ENCODE assay signal across 19 cellular contexts in genomic region chr2:169609264-169609663, GRCh38. TPM values are rescaled to one million over a fixed set of nuclear protein-coding genes. Genes with fewer than 3 reads are reported as not detected.
DNase-seq lines count a peak whose midpoint lies in the region; ATAC-seq, FAIRE-seq and TF ChIP-seq lines count a peak whose summit lies in the region.
"Had no signal": no experiment of that assay in that cellular context is flagged by ENCODE, and none has a peak within 500 bp of the region (broad histone marks: within the 10 kb centered on the region; RNA-seq: fewer than 3 reads in every experiment).

No MANE protein-coding gene starts in this region.

- H3K4me1 ChIP-seq in breast epithelium (no peaks in the 10 kb centered on the region), K562 (replicated peaks in 1 of 2; ENCODE audit: control insufficient read depth in 2 of 2, insufficient read depth in 2 of 2, low read length in 2 of 2) (no peaks in the 10 kb centered on the region)
- H3K4me1 ChIP-seq: BE2C, Caco-2 had no signal

- H3K27ac ChIP-seq in breast epithelium (no peak overlapping the region), K562 (ENCODE audit: extremely low read depth, low read depth, low read length) (no peak overlapping the region)

- TF ChIP-seq EP300 in K562 (IDR thresholded peaks at IDR 0.05; ENCODE audit: low read length), result no peak

- H4K20me1 ChIP-seq in K562 (replicated peaks; ENCODE audit: control insufficient read depth, insufficient read depth, low read length), result no peaks in the 10 kb centered on the region

- no peak overlapping the region for H2AFZ ChIP-seq in K562 (ENCODE audit: low read depth, low read length)
- H2AFZ ChIP-seq: GM23338 had no signal

- H3K27me3 ChIP-seq in breast epithelium (no peaks in the 10 kb centered on the region), K562 (ENCODE audit: control insufficient read depth in 2 of 2, insufficient read depth in 2 of 2, low read length in 2 of 2) (no peaks in the 10 kb centered on the region)
- H3K27me3 ChIP-seq: BE2C had no signal

- H3K4me3 ChIP-seq in breast epithelium, result no peak overlapping the region
- no peak overlapping the region for H3K4me3 ChIP-seq in K562
- H3K4me3 ChIP-seq: GM23338 had no signal

- no peak for FAIRE-seq in K562 (lab: Jason Lieb, UNC)
- FAIRE-seq: A204.1, H54, HTR-8/SVneo had no signal

- no peak overlapping the region for H3K4me2 ChIP-seq in K562 (ENCODE audit: insufficient read depth, low read length)
- H3K4me2 ChIP-seq: GM23338 had no signal

- H3K9ac ChIP-seq in K562 (ENCODE audit: insufficient read depth in 1 of 2, low read depth in 2 of 2, low read length in 2 of 2), result no peak overlapping the region

- DNase-seq in MCF 10A (ENCODE audit: unreplicated experiment), result no peak
- DNase-seq in breast epithelium (ENCODE audit: low spot score in 2 of 2), result no peak
- DNase-seq in K562 (ENCODE audit: extremely low read depth in 1 of 4, low spot score in 3 of 4), result no peak
- DNase-seq in left lobe of liver (ENCODE audit: low spot score), result no peak
- DNase-seq in stimulated activated effector memory CD8-positive, alpha-beta T cell treated with anti-CD3 and anti-CD28 coated beads, Interleukin-12 subunit alpha, Interleukin-12 subunit beta, amount 100 ng/mL, for 72 hours (ENCODE audit: low spot score in 2 of 2), result no peak
- no peak for DNase-seq in NAMALWA (ENCODE audit: low spot score)
- DNase-seq: ACHN; BE2C; C1 segment of cervical spinal cord; Caco-2; CD4-positive, alpha-beta T cell; DMS79 treated with DMSO at 0.1 percent for 48 hours; GF-D8; HCEC 1CT had no signal

- no peaks in the 10 kb centered on the region for H3K4me1 Mint-ChIP-seq in MCF 10A (ENCODE audit: insufficient read depth, unreplicated experiment)
- no peaks in the 10 kb centered on the region for H3K4me1 Mint-ChIP-seq in stimulated activated effector memory CD8-positive, alpha-beta T cell treated with anti-CD3 and anti-CD28 coated beads, Interleukin-12 subunit alpha, Interleukin-12 subunit beta, amount 100 ng/mL, for 72 hours

- H3K27ac Mint-ChIP-seq in MCF 10A (ENCODE audit: low read depth, unreplicated experiment), result peak overlapping the region; percentile 82
- peak overlapping the region; percentile 47 for H3K27ac Mint-ChIP-seq in stimulated activated effector memory CD8-positive, alpha-beta T cell treated with anti-CD3 and anti-CD28 coated beads, Interleukin-12 subunit alpha, Interleukin-12 subunit beta, amount 100 ng/mL, for 72 hours
- H3K27ac Mint-ChIP-seq: CD4-positive, alpha-beta T cell; GM23338 had no signal

- TF ChIP-seq RAD21 in K562 (CRISPR knock-in tag; conservative IDR thresholded peaks at IDR 0.05 in 1 of 2, IDR thresholded peaks at IDR 0.05 in 1 of 2), result no peak

- peaks cover 4% of the 10 kb centered on the region for H3K36me3 ChIP-seq in breast epithelium
- peaks cover 93% of the 10 kb centered on the region for H3K36me3 ChIP-seq in K562 (ENCODE audit: control insufficient read depth, insufficient read depth, low read length)

- TF ChIP-seq CTCF in MCF 10A (IDR thresholded peaks at IDR 0.05; ENCODE audit: unreplicated experiment) (no peak), breast epithelium (IDR thresholded peaks at IDR 0.05) (no peak), K562 (IDR thresholded peaks at IDR 0.05 in 2 of 3, conservative IDR thresholded peaks at IDR 0.05 in 1 of 3; ENCODE audit: insufficient read depth in 2 of 3, low read depth in 1 of 3, low read length in 3 of 3) (no peak)

- TF ChIP-seq POLR2A in breast epithelium (IDR thresholded peaks at IDR 0.05), result no peak
- TF ChIP-seq POLR2A in K562 (conservative IDR thresholded peaks at IDR 0.05), result no peak

- ATAC-seq in K562 (no peak), left lobe of liver (peak; percentile 20), HG03520 (IDR thresholded peaks at IDR 0.05; ENCODE audit: unreplicated experiment) (no peak)
- no peak for ATAC-seq in stimulated activated effector memory CD8-positive, alpha-beta T cell treated with anti-CD3 and anti-CD28 coated beads, Interleukin-12 subunit alpha, Interleukin-12 subunit beta, amount 100 ng/mL, for 72 hours
- ATAC-seq: GM23338 had no signal

- no peaks in the 10 kb centered on the region for H3K9me1 ChIP-seq in K562 (ENCODE audit: control insufficient read depth, insufficient read depth, low read length)

- H3K36me3 Mint-ChIP-seq in MCF 10A (ENCODE audit: insufficient read depth, unreplicated experiment), result peaks cover 89% of the 10 kb centered on the region
- H3K36me3 Mint-ChIP-seq in stimulated activated effector memory CD8-positive, alpha-beta T cell treated with anti-CD3 and anti-CD28 coated beads, Interleukin-12 subunit alpha, Interleukin-12 subunit beta, amount 100 ng/mL, for 72 hours, result peaks cover 100% of the 10 kb centered on the region

- 0 out of 3 replicates have a peak, but pooled peaks cover under 1% of the 10 kb centered on the region for H3K79me2 ChIP-seq in K562 (ENCODE audit: control insufficient read depth, insufficient read depth, low read length)

- H3K27me3 Mint-ChIP-seq in MCF 10A (ENCODE audit: insufficient read depth, unreplicated experiment), result no peaks in the 10 kb centered on the region
- H3K27me3 Mint-ChIP-seq: CD4-positive, alpha-beta T cell had no signal

- intact Hi-C loops in MCF 10A (cut with micrococcal nuclease) (no loop called here), breast epithelium (cut with DNase I; ENCODE audit: low total_unique reads) (no loop called here), K562 (cut with micrococcal nuclease) (no loop called here)

- CTCF ChIA-PET in MCF 10A (lab: Yijun Ruan, JAX), result no interaction called here
- CTCF ChIA-PET in K562 (lab: Yijun Ruan, JAX; ENCODE audit: low intra/inter-chr PET ratio), result no interaction called here

- no peaks in the 10 kb centered on the region for H3K9me3 Mint-ChIP-seq in MCF 10A (ENCODE audit: unreplicated experiment)
- H3K9me3 Mint-ChIP-seq in stimulated activated effector memory CD8-positive, alpha-beta T cell treated with anti-CD3 and anti-CD28 coated beads, Interleukin-12 subunit alpha, Interleukin-12 subunit beta, amount 100 ng/mL, for 72 hours, result no peaks in the 10 kb centered on the region
- H3K9me3 Mint-ChIP-seq: CD4-positive, alpha-beta T cell; GM23338 had no signal

- in situ Hi-C loops in K562 (cut with MboI), result no loop called here

- H3K4me3 Mint-ChIP-seq in MCF 10A (ENCODE audit: unreplicated experiment), result no peak overlapping the region
- no peak overlapping the region for H3K4me3 Mint-ChIP-seq in stimulated activated effector memory CD8-positive, alpha-beta T cell treated with anti-CD3 and anti-CD28 coated beads, Interleukin-12 subunit alpha, Interleukin-12 subunit beta, amount 100 ng/mL, for 72 hours
- H3K4me3 Mint-ChIP-seq: CD4-positive, alpha-beta T cell; GM23338 had no signal

- no TSS peak for BruUV-seq in MCF 10A (replicated peaks; lab: Mats Ljungman, UMichigan)
- BruUV-seq in K562 (replicated peaks; lab: Mats Ljungman, UMichigan), result no TSS peak

- H3K9me3 ChIP-seq in breast epithelium (no peaks in the 10 kb centered on the region), K562 (replicated peaks; ENCODE audit: control insufficient read depth, insufficient read depth, low read depth, low read length) (no peaks in the 10 kb centered on the region)
- H3K9me3 ChIP-seq: BE2C, Caco-2 had no signal

- POLR2A ChIA-PET in MCF 10A (lab: Yijun Ruan, JAX) (no interaction called here), K562 (lab: Yijun Ruan, JAX) (interaction anchor here (0.8 kb wide), 1 partner anchor 12 kb away, joined by 3 read pairs; no protein-coding TSS in a partner anchor)

- 85% methylated on average over 2 of the region's 2 CpGs for WGBS in K562 (ENCODE audit: insufficient coverage, low coverage, missing lambda C conversion rate)

RNA-seq across cellular contexts. Expression of gene PPIG, which starts 25.1 kb away (rescaled TPM):
- total RNA-seq in MCF 10A (2022) (64.7 and 80.2 TPM in 2 replicates), breast epithelium (10 to 100 TPM; 35.5 to 67.9 (median 50.1) TPM), K562 (2014; rRNA removed) (47.7 and 52.5 TPM in 2 replicates), K562 (2014; rRNA removed; fragmentation: Illumina TruSeq; extraction: Trizol) (124 and 153 TPM in 2 replicates), K562 (2015; rRNA removed; fragmentation: Illumina TruSeq; extraction: Trizol) (122 and 127 TPM in 2 replicates), K562 (2021) (63.7 and 75.2 TPM in 2 replicates), left lobe of liver (23.0 TPM)
- 39.3 and 132 TPM in 2 replicates for total RNA-seq in K562 (2011; cell fraction: chromatin; rRNA removed; ENCODE audit: low replicate concordance)
- total RNA-seq in K562 (2011; cell fraction: nucleolus; rRNA removed), result 23.7 and 28.8 TPM in 2 replicates
- total RNA-seq in K562 (2011; cell fraction: nucleoplasm; rRNA removed), result 43.7 and 59.3 TPM in 2 replicates
- polyA plus RNA-seq in K562 (2011; rRNA removed) (112 and 126 TPM in 2 replicates), K562 (2014; fragmentation: Illumina TruSeq; extraction: Trizol) (137 and 165 TPM in 2 replicates), K562 (2014; fragmentation: Nextera tagmentation; extraction: Ambion mirVana) (100 to 1,000 TPM in 1 of 2 experiments, 10 to 100 TPM in 1; 92.9 to 166 TPM), K562 (2014; rRNA removed) (86.6 and 91.0 TPM in 2 replicates)
- 8.9 and 23.6 TPM in 2 replicates for polyA plus RNA-seq in K562 (2011; cell fraction: cytosol; rRNA removed)
- 46.0 and 67.2 TPM in 2 replicates for polyA plus RNA-seq in K562 (2011; cell fraction: nucleus; rRNA removed)
- polyA plus RNA-seq in K562 (2012), result 45.7 and 81.8 TPM in 2 replicates
- 90.9 and 115 TPM in 2 replicates for polyA minus RNA-seq in K562 (2011; rRNA and poly(A)+ RNA removed)
- 24.3 and 24.4 TPM in 2 replicates for polyA minus RNA-seq in K562 (2011; cell fraction: cytosol; rRNA and poly(A)+ RNA removed)
- 42.1 and 73.2 TPM in 2 replicates for polyA minus RNA-seq in K562 (2011; cell fraction: nucleus; rRNA and poly(A)+ RNA removed)

RNA-seq across cellular contexts. Expression of gene FASTKD1, which starts 35.6 kb away (rescaled TPM):
- total RNA-seq in MCF 10A (2022) (34.5 and 39.9 TPM in 2 replicates), breast epithelium (10 to 100 TPM in 2 of 3 donors, 1 to 10 TPM in 1; 6.7 to 22.1 (median 15.4) TPM), K562 (2014; rRNA removed) (54.2 and 63.5 TPM in 2 replicates), K562 (2014; rRNA removed; fragmentation: Illumina TruSeq; extraction: Trizol) (134 and 152 TPM in 2 replicates), K562 (2015; rRNA removed; fragmentation: Illumina TruSeq; extraction: Trizol) (111 and 119 TPM in 2 replicates), K562 (2021) (90.0 and 114 TPM in 2 replicates), left lobe of liver (10.6 TPM)
- total RNA-seq in K562 (2011; cell fraction: chromatin; rRNA removed; ENCODE audit: low replicate concordance), result 126 and 375 TPM in 2 replicates
- total RNA-seq in K562 (2011; cell fraction: nucleolus; rRNA removed), result 63.7 and 91.6 TPM in 2 replicates
- 176 and 221 TPM in 2 replicates for total RNA-seq in K562 (2011; cell fraction: nucleoplasm; rRNA removed)
- polyA plus RNA-seq in K562 (2011; rRNA removed) (93.3 and 125 TPM in 2 replicates), K562 (2014; fragmentation: Illumina TruSeq; extraction: Trizol) (83.6 and 89.9 TPM in 2 replicates), K562 (2014; fragmentation: Nextera tagmentation; extraction: Ambion mirVana) (100 to 1,000 TPM; 121 to 132 TPM), K562 (2014; rRNA removed) (117 and 129 TPM in 2 replicates)
- polyA plus RNA-seq in K562 (2011; cell fraction: cytosol; rRNA removed), result 12.6 and 32.4 TPM in 2 replicates
- 70.2 and 104 TPM in 2 replicates for polyA plus RNA-seq in K562 (2011; cell fraction: nucleus; rRNA removed)
- polyA plus RNA-seq in K562 (2012), result 72.3 and 82.3 TPM in 2 replicates
- polyA minus RNA-seq in K562 (2011; rRNA and poly(A)+ RNA removed), result 92.1 and 99.5 TPM in 2 replicates
- 26.0 and 34.5 TPM in 2 replicates for polyA minus RNA-seq in K562 (2011; cell fraction: cytosol; rRNA and poly(A)+ RNA removed)
- 66.9 and 106 TPM in 2 replicates for polyA minus RNA-seq in K562 (2011; cell fraction: nucleus; rRNA and poly(A)+ RNA removed)
